ENCODE assay signal across 9 cellular contexts in genomic region chr12:116697305-116698130, GRCh38. TPM values are rescaled to one million over a fixed set of nuclear protein-coding genes. Genes with fewer than 3 reads are reported as not detected.
DNase-seq lines count a peak whose midpoint lies in the region; ATAC-seq and TF ChIP-seq lines count a peak whose summit lies in the region.
"Had no signal": no experiment of that assay in that cellular context is flagged by ENCODE, and none has a peak within 500 bp of the region (broad histone marks: within the 10 kb centered on the region; RNA-seq: fewer than 3 reads in every experiment).

No MANE protein-coding gene starts in this region.

- H3K79me2 ChIP-seq in DOHH2 (ENCODE audit: control insufficient read depth, low read length): no peaks in the 10 kb centered on the region

- no peaks in the 10 kb centered on the region for H3F3A ChIP-seq in DOHH2 (ENCODE audit: control insufficient read depth, insufficient read depth)

- peaks cover 38% of the 10 kb centered on the region for H3K27me3 ChIP-seq in DOHH2 (ENCODE audit: control insufficient read depth, low read length)

- no peak overlapping the region for H3K4me3 ChIP-seq in DOHH2 (ENCODE audit: low read length)

- H3K36me3 ChIP-seq in DOHH2 (ENCODE audit: control insufficient read depth, low read length): no peaks in the 10 kb centered on the region

- peak; percentile 14 for DNase-seq in LHCN-M2 (ENCODE audit: low read depth)
- peak; percentile 59 for DNase-seq in UCSD-AML1 (lab: John Stamatoyannopoulos, UW; ENCODE audit: unreplicated experiment)
- peak; percentile 85 for DNase-seq in islet precursor cell
- DNase-seq in activated CD8-positive, alpha-beta memory T cell treated with anti-CD3 and anti-CD28 coated beads, Interleukin-2, amount 50 U/mL, for 48 hours: no peak

- no peak overlapping the region for H3K4me2 ChIP-seq in DOHH2 (ENCODE audit: low read length)
- H3K4me2 ChIP-seq: KMS-11 had no signal

- no peak overlapping the region for H3K27ac ChIP-seq in DOHH2 (ENCODE audit: low read depth, low read length)
- H3K27ac ChIP-seq: KMS-11 had no signal

- no peaks in the 10 kb centered on the region for H3K9me2 ChIP-seq in DOHH2 (replicated peaks; ENCODE audit: control insufficient read depth, low read length)

- ATAC-seq in HG02870 (IDR thresholded peaks at IDR 0.05; ENCODE audit: unreplicated experiment) (no peak), HG02623 (IDR thresholded peaks at IDR 0.05; ENCODE audit: unreplicated experiment) (no peak), HG03135 (IDR thresholded peaks at IDR 0.05; ENCODE audit: unreplicated experiment) (no peak)

- H4K20me1 ChIP-seq in DOHH2 (ENCODE audit: control insufficient read depth, insufficient read depth, low read depth, low read length): no peaks in the 10 kb centered on the region

- peaks cover 42% of the 10 kb centered on the region for H3K4me1 ChIP-seq in DOHH2 (ENCODE audit: control insufficient read depth, low read length)

- TF ChIP-seq CTCF in DOHH2 (IDR thresholded peaks at IDR 0.05; ENCODE audit: low read depth, low read length, poor library complexity, severe bottlenecking): peak; percentile 50

- no peaks in the 10 kb centered on the region for H3K9me3 ChIP-seq in DOHH2 (ENCODE audit: control insufficient read depth, insufficient read depth, low read length)

RNA-seq across cellular contexts. Expression of gene SPRING1, which starts 40.4 kb away (rescaled TPM):
- 33.6 and 35.9 TPM in 2 replicates for total RNA-seq in LHCN-M2 (2014; rRNA removed)
- polyA plus RNA-seq in LHCN-M2 (2012): 15.5 TPM

RNA-seq across cellular contexts. Expression of gene RNFT2, which starts 40.6 kb away (rescaled TPM):
- total RNA-seq in LHCN-M2 (2014; rRNA removed): 0.64 and 1.6 TPM in 2 replicates
- polyA plus RNA-seq in LHCN-M2 (2012): 0.69 TPM
